Comparison of ENCODE assay signal across 30 cellular contexts in genomic region chrX:141815904-141816303, GRCh38. TPM values are rescaled to one million over a fixed set of nuclear protein-coding genes. Genes with fewer than 3 reads are reported as not detected.
DNase-seq lines count a peak whose midpoint lies in the region; ATAC-seq, FAIRE-seq and TF ChIP-seq lines count a peak whose summit lies in the region.
"Had no signal": no experiment of that assay in that cellular context is flagged by ENCODE, and none has a peak within 500 bp of the region (broad histone marks: within the 10 kb centered on the region; RNA-seq: fewer than 3 reads in every experiment).

No MANE protein-coding gene starts in this region.

- FAIRE-seq in astrocyte (lab: Jason Lieb, UNC) (peak; percentile 83), pancreas (lab: Jason Lieb, UNC) (no peak)
- FAIRE-seq: GM12878, GM12892, GM19239 had no signal

- no peaks in the 10 kb centered on the region for H3K27me3 Mint-ChIP-seq in astrocyte (ENCODE audit: low read depth, unreplicated experiment)
- no peaks in the 10 kb centered on the region for H3K27me3 Mint-ChIP-seq in nephron progenitor cell (ENCODE audit: low read depth, poor library complexity)
- H3K27me3 Mint-ChIP-seq: CD4-positive, alpha-beta memory T cell; CD4-positive, CD25-positive, alpha-beta regulatory T cell; CD8-positive, alpha-beta memory T cell had no signal

- peak; percentile 9 for DNase-seq in DMS53 (lab: John Stamatoyannopoulos, UW)
- no peak for DNase-seq in DMS53 treated with DMSO at 0.1 percent for 48 hours (lab: John Stamatoyannopoulos, UW; ENCODE audit: unreplicated experiment)
- DNase-seq in astrocyte (ENCODE audit: low read depth), result no peak
- DNase-seq in pancreas, result no peak
- no peak for DNase-seq in nephron progenitor cell
- no peak for DNase-seq in NCI-H345 treated with DMSO at 0.1 percent for 48 hours (lab: John Stamatoyannopoulos, UW; ENCODE audit: unreplicated experiment)
- DNase-seq: ACHN; BE2C; C1 segment of cervical spinal cord; CD4-positive, alpha-beta memory T cell; CD4-positive, CD25-positive, alpha-beta regulatory T cell; CD8-positive, alpha-beta memory T cell; COR-L47; DMS 273 treated with DMSO at 0.1 percent for 48 hours; DMS153; DMS79; DND-41; EL; GDM1 had no signal

- H3K4me3 ChIP-seq in astrocyte (ENCODE audit: insufficient read depth, low read depth, low read length) (no peak overlapping the region), pancreas (no peak overlapping the region)
- H3K4me3 ChIP-seq: BLaER1, GM12878 had no signal

- 26 to 36% methylated on average over 6 of the region's 6 CpGs for WGBS in pancreas, 2 donors

- H3K9ac ChIP-seq in astrocyte (ENCODE audit: low read length), result no peak overlapping the region
- H3K9ac ChIP-seq: BLaER1 had no signal

- H3K79me2 ChIP-seq in astrocyte (ENCODE audit: insufficient read depth, low read length), result no peaks in the 10 kb centered on the region

- H2AFZ ChIP-seq in astrocyte (ENCODE audit: low read depth, low read length), result no peak overlapping the region

- no peaks in the 10 kb centered on the region for H3K9me3 Mint-ChIP-seq in astrocyte (ENCODE audit: unreplicated experiment)
- H3K9me3 Mint-ChIP-seq in nephron progenitor cell, result peaks cover 49% of the 10 kb centered on the region
- H3K9me3 Mint-ChIP-seq: CD4-positive, alpha-beta memory T cell had no signal

- H3K4me1 Mint-ChIP-seq in astrocyte (ENCODE audit: low read depth, unreplicated experiment), result no peaks in the 10 kb centered on the region
- H3K4me1 Mint-ChIP-seq in nephron progenitor cell, result no peaks in the 10 kb centered on the region
- H3K4me1 Mint-ChIP-seq: CD14-positive monocyte; CD4-positive, alpha-beta memory T cell; CD4-positive, CD25-positive, alpha-beta regulatory T cell; CD8-positive, alpha-beta memory T cell had no signal

- no peak for TF ChIP-seq CTCF in astrocyte (IDR thresholded peaks at IDR 0.05; ENCODE audit: insufficient read depth, low read depth, low read length)
- TF ChIP-seq CTCF in pancreas (IDR thresholded peaks at IDR 0.05), result no peak
- no peak for TF ChIP-seq CTCF in nephron progenitor cell (IDR thresholded peaks at IDR 0.05)

- peak; percentile 28 to 64 (median 51) for ATAC-seq in pancreas
- ATAC-seq: GM12878 had no signal

- H3K4me3 Mint-ChIP-seq in astrocyte (ENCODE audit: unreplicated experiment) (no peak overlapping the region), nephron progenitor cell (no peak overlapping the region)
- H3K4me3 Mint-ChIP-seq: CD14-positive monocyte; CD4-positive, alpha-beta memory T cell; CD4-positive, CD25-positive, alpha-beta regulatory T cell; CD8-positive, alpha-beta memory T cell had no signal

- H4K20me1 ChIP-seq in astrocyte (ENCODE audit: insufficient read depth, low read length), result no peaks in the 10 kb centered on the region

- no peaks in the 10 kb centered on the region for H3K36me3 Mint-ChIP-seq in astrocyte (ENCODE audit: low read depth, unreplicated experiment)
- no peaks in the 10 kb centered on the region for H3K36me3 Mint-ChIP-seq in nephron progenitor cell (ENCODE audit: low read depth)
- H3K36me3 Mint-ChIP-seq: CD14-positive monocyte; CD4-positive, alpha-beta memory T cell; CD4-positive, CD25-positive, alpha-beta regulatory T cell; CD8-positive, alpha-beta memory T cell had no signal

- H3K36me3 ChIP-seq in astrocyte (ENCODE audit: insufficient read depth, low read length) (no peaks in the 10 kb centered on the region), pancreas (no peaks in the 10 kb centered on the region)
- H3K36me3 ChIP-seq: BE2C, BLaER1 had no signal

- no peaks in the 10 kb centered on the region for H3K4me1 ChIP-seq in astrocyte (ENCODE audit: insufficient read depth, low read length)
- H3K4me1 ChIP-seq in pancreas, result peaks cover 5 to 14% (median 12%) of the 10 kb centered on the region in 3 donors
- H3K4me1 ChIP-seq: BE2C, BLaER1 had no signal

- no peak overlapping the region for H3K27ac ChIP-seq in astrocyte (ENCODE audit: low read depth, low read length)
- peak overlapping the region in 2 of 4 donors; percentile 72 to 77 for H3K27ac ChIP-seq in pancreas
- H3K27ac ChIP-seq: 22Rv1, BLaER1 had no signal

- no peak overlapping the region for H3K27ac Mint-ChIP-seq in astrocyte (ENCODE audit: unreplicated experiment)
- no peak overlapping the region for H3K27ac Mint-ChIP-seq in nephron progenitor cell
- H3K27ac Mint-ChIP-seq: CD14-positive monocyte; CD4-positive, alpha-beta memory T cell; CD4-positive, CD25-positive, alpha-beta regulatory T cell; CD8-positive, alpha-beta memory T cell had no signal

- H3K27me3 ChIP-seq in astrocyte (ENCODE audit: insufficient read depth, low read length), result no peaks in the 10 kb centered on the region
- H3K27me3 ChIP-seq in pancreas, result no peaks in the 10 kb centered on the region
- H3K27me3 ChIP-seq: BE2C had no signal

- no peak overlapping the region for H3K4me2 ChIP-seq in astrocyte (ENCODE audit: low read length)
- H3K4me2 ChIP-seq: BLaER1 had no signal

- H3K9me3 ChIP-seq in astrocyte (ENCODE audit: insufficient read depth, low read depth, low read length) (no peaks in the 10 kb centered on the region), pancreas (no peaks in the 10 kb centered on the region)
- H3K9me3 ChIP-seq: BE2C, BLaER1 had no signal

- intact Hi-C loops in pancreas (cut with DNase I), result no loop called here

RNA-seq across cellular contexts. Expression of gene MAGEC3, which starts 22.2 kb away (rescaled TPM):
- not detected in 2 replicates for total RNA-seq in astrocyte
- total RNA-seq in pancreas, result not detected
- polyA plus RNA-seq in pancreas, result under 1 TPM in 1 of 2 donors, not detected in 1; 0.12 TPM
- total RNA-seq: A172; A673; CD4-positive, alpha-beta memory T cell; CD4-positive, CD25-positive, alpha-beta regulatory T cell; CD8-positive, alpha-beta memory T cell; Daoy; G401; GM12878 had no signal
- polyA plus RNA-seq: AG04450; CD14-positive monocyte; CD4-positive, alpha-beta memory T cell; CD4-positive, CD25-positive, alpha-beta regulatory T cell; CD8-positive, alpha-beta memory T cell; GM12878 had no signal
